In the genomic region with DNA sequence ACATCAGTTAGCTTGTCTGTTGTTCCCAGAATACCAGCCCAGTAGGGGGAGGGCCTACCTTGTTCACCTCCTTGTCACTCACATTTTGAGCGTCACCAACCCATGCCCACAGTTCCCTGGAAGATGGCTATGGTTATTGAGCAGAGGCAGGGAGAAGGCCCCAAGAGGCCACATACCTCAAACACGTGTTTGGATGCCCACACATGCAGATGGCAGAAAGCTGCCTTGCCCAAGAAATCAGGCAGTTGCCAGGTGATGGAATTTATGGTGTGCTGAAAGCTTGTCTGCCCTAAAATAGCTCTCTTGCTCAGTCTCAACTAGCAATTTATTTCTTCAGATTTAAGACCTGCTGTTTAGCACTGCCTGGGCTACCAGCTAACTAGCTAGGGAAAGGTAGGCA, we compare ENCODE assay signal across 28 cellular contexts. TPM values are rescaled to one million over a fixed set of nuclear protein-coding genes. Genes with fewer than 3 reads are reported as not detected.
DNase-seq lines count a peak whose midpoint lies in the region; ATAC-seq, FAIRE-seq and TF ChIP-seq lines count a peak whose summit lies in the region.
"Had no signal": no experiment of that assay in that cellular context is flagged by ENCODE, and none has a peak within 500 bp of the region (broad histone marks: within the 10 kb centered on the region; RNA-seq: fewer than 3 reads in every experiment).

No MANE protein-coding gene starts in this region.

- H3K4me2 ChIP-seq in BLaER1 treated with 17β-estradiol and CSF1 and Interleukin-3, amounts not matched to agents 10 nM and 100 nM = peak overlapping the region in 7 of 11 experiments; percentile 17 to 67 (median 46); a peak in 14 of 22 replicates
- H3K4me2 ChIP-seq: PC-9 had no signal

- no peaks in the 10 kb centered on the region for H4K20me1 ChIP-seq in BLaER1 treated with 17β-estradiol and CSF1 and Interleukin-3, amounts not matched to agents 10 nM and 100 nM

- DNase-seq in DMS 273 treated with DMSO at 0.1 percent for 48 hours (lab: John Stamatoyannopoulos, UW) (peak; percentile 24), bronchial epithelial cell (ENCODE audit: low read depth) (no peak), gastrocnemius medialis (peak in 1 of 2 donors; percentile 52), iPS-NIHi11 (ENCODE audit: low spot score) (no peak), GF-D8 (lab: John Stamatoyannopoulos, UW) (no peak)
- no peak for DNase-seq in activated CD4-positive, CD25-positive, alpha-beta regulatory T cell treated with anti-CD3 and anti-CD28 coated beads, Interleukin-2, amount 50 U/mL, for 72 hours
- DNase-seq: activated CD4-positive, alpha-beta T cell treated with anti-CD3 and anti-CD28 coated beads for 36 hours; activated CD8-positive, alpha-beta T cell treated with anti-CD3 and anti-CD28 coated beads, Interleukin-2, amount 10 ng/mL, durations not matched to agents 7 days and 5 days; activated naive CD4-positive, alpha-beta T cell treated with anti-CD3 and anti-CD28 coated beads, Interleukin-2, amount 50 U/mL, for 16 hours; Caco-2; DND-41; effector memory CD4-positive, alpha-beta T cell; HFFc6; islet precursor cell; NCI-H1092 treated with DMSO at 0.1 percent for 48 hours; NCI-H1930; NCI-H2227 treated with DMSO at 0.1 percent for 48 hours; NCI-H526; PC-9; SHP77 treated with DMSO at 0.1 percent for 48 hours; substantia nigra; upper lobe of right lung had no signal

- TF ChIP-seq CTCF in bronchial epithelial cell (IDR thresholded peaks at IDR 0.05; ENCODE audit: insufficient read depth, low read length, severe bottlenecking) = no peak
- TF ChIP-seq CTCF in gastrocnemius medialis (IDR thresholded peaks at IDR 0.05 in 4 of 5, conservative IDR thresholded peaks at IDR 0.05 in 1 of 5) = no peak

- H3K4me1 ChIP-seq in BLaER1 treated with 17β-estradiol and CSF1 and Interleukin-3, amounts not matched to agents 10 nM and 100 nM = peaks cover 0 to 27% (median 19%) of the 10 kb centered on the region in 10 experiments; a peak in 13 of 20 replicates
- H3K4me1 ChIP-seq in gastrocnemius medialis = peaks cover 7 to 8% of the 10 kb centered on the region in 2 donors
- H3K4me1 ChIP-seq: upper lobe of right lung had no signal

- in situ Hi-C loops in gastrocnemius medialis (cut with MboI; ENCODE audit: low sequenced_read_pairs in 4 of 4) = no loop called here

- H3K27me3 ChIP-seq in BLaER1 treated with 17β-estradiol and CSF1 and Interleukin-3, amounts not matched to agents 10 nM and 100 nM = no peaks in the 10 kb centered on the region
- H3K27me3 ChIP-seq in bronchial epithelial cell (ENCODE audit: control insufficient read depth, insufficient read depth, low read length) = no peaks in the 10 kb centered on the region
- H3K27me3 ChIP-seq in gastrocnemius medialis = no peaks in the 10 kb centered on the region
- H3K27me3 ChIP-seq: upper lobe of right lung had no signal

- TF ChIP-seq POLR2A in gastrocnemius medialis (IDR thresholded peaks at IDR 0.05) = no peak

- H3K9me3 ChIP-seq in BLaER1 treated with 17β-estradiol and CSF1 and Interleukin-3, amounts not matched to agents 10 nM and 100 nM (replicated peaks in 1 of 11) = peaks cover 8 to 18% (median 14%) of the 10 kb centered on the region in 11 experiments
- H3K9me3 ChIP-seq in gastrocnemius medialis = no peaks in the 10 kb centered on the region
- H3K9me3 ChIP-seq: Caco-2, upper lobe of right lung had no signal

- peaks cover 2 to 11% (median 6%) of the 10 kb centered on the region in 11 experiments; a peak in 13 of 22 replicates for H3K36me3 ChIP-seq in BLaER1 treated with 17β-estradiol and CSF1 and Interleukin-3, amounts not matched to agents 10 nM and 100 nM
- H3K36me3 ChIP-seq in bronchial epithelial cell (ENCODE audit: control insufficient read depth, insufficient read depth, low read length) (no peaks in the 10 kb centered on the region), gastrocnemius medialis (peaks cover 0 to 8% of the 10 kb centered on the region in 2 donors)
- H3K36me3 ChIP-seq: upper lobe of right lung had no signal

- H3K27ac ChIP-seq in BLaER1 treated with 17β-estradiol and CSF1 and Interleukin-3, amounts not matched to agents 10 nM and 100 nM = peak overlapping the region in 2 of 11 experiments; percentile 23 to 56; a peak in 4 of 22 replicates
- H3K27ac ChIP-seq in gastrocnemius medialis = peak overlapping the region in 1 of 4 donors; percentile 7
- H3K27ac ChIP-seq: coronary artery, epithelial cell of prostate, PC-9, upper lobe of right lung had no signal

- peak; percentile 89 for FAIRE-seq in bronchial epithelial cell (lab: Jason Lieb, UNC)
- FAIRE-seq: H1 had no signal

- ATAC-seq in gastrocnemius medialis = peak; percentile 89 to 92
- no peak for ATAC-seq in GM18502 (IDR thresholded peaks at IDR 0.05; ENCODE audit: poor library complexity, unreplicated experiment)
- ATAC-seq: activated CD4-positive, alpha-beta T cell treated with anti-CD3 and anti-CD28 coated beads for 36 hours; activated CD8-positive, alpha-beta T cell treated with anti-CD3 and anti-CD28 coated beads, Interleukin-2, amount 10 ng/mL, durations not matched to agents 7 days and 5 days; stimulated activated memory B cell treated with anti-CD40 and anti-IgM and Interleukin-4, amounts not matched to agents 10 μg/mL and 1 μg/mL and 100 μg/mL, for 72 hours had no signal

- no peak overlapping the region for H3K4me3 ChIP-seq in BLaER1 treated with 17β-estradiol and CSF1 and Interleukin-3, amounts not matched to agents 10 nM and 100 nM
- H3K4me3 ChIP-seq in bronchial epithelial cell (ENCODE audit: low read depth, low read length) (no peak overlapping the region), gastrocnemius medialis (no peak overlapping the region)
- H3K4me3 ChIP-seq: coronary artery, PC-9, upper lobe of right lung had no signal

- intact Hi-C loops in gastrocnemius medialis (cut with DNase I; ENCODE audit: low total_unique reads) = no loop called here

- H3K9ac ChIP-seq in BLaER1 treated with 17β-estradiol and CSF1 and Interleukin-3, amounts not matched to agents 10 nM and 100 nM = peak overlapping the region in 3 of 11 experiments; percentile 4 to 9 (median 6); a peak in 2 of 22 replicates

RNA-seq across cellular contexts. Expression of a gene that starts 16.5 kb away (rescaled TPM):
- total RNA-seq in bronchial epithelial cell = 73.0 and 83.2 TPM in 2 replicates
- 10 to 100 TPM in 1 of 4 donors, 1 to 10 TPM in 3; 5.7 to 15.0 (median 7.2) TPM for total RNA-seq in gastrocnemius medialis

RNA-seq across cellular contexts. Expression of a gene that starts 38.3 kb away (rescaled TPM):
- total RNA-seq in bronchial epithelial cell (127 and 138 TPM in 2 replicates), gastrocnemius medialis (10 to 100 TPM; 57.4 to 80.3 (median 62.6) TPM)
